Comparison of ENCODE assay signal across 19 cellular contexts in genomic region chr21:37273911-37274690, GRCh38. TPM values are rescaled to one million over a fixed set of nuclear protein-coding genes. Genes with fewer than 3 reads are reported as not detected.
DNase-seq lines count a peak whose midpoint lies in the region; ATAC-seq and TF ChIP-seq lines count a peak whose summit lies in the region.
"Had no signal": no experiment of that assay in that cellular context is flagged by ENCODE, and none has a peak within 500 bp of the region (broad histone marks: within the 10 kb centered on the region; RNA-seq: fewer than 3 reads in every experiment).

No MANE protein-coding gene starts in this region.

- POLR2A ChIA-PET in activated CD4-positive, alpha-beta memory T cell treated with anti-CD3 and anti-CD28 coated beads for 36 hours (lab: Charles Lee) = no interaction called here
- POLR2A ChIA-PET in activated CD4-positive, alpha-beta memory T cell treated with anti-CD3 and anti-CD28 coated beads, Interleukin-2, amount 10 ng/mL, durations not matched to agents 7 days and 5 days (lab: Charles Lee) = interaction anchor here (0.6 to 1.2 kb wide), 3 partner anchors 17 to 95 kb away, joined by 3 to 4 read pairs (median 3); no protein-coding TSS in a partner anchor

- H3K27me3 ChIP-seq in GM23248 (replicated peaks; ENCODE audit: insufficient read depth) (no peaks in the 10 kb centered on the region), neuronal stem cell (ENCODE audit: control insufficient read depth in 3 of 3, insufficient read depth in 3 of 3, low read depth in 1 of 3, low read length in 3 of 3) (peaks cover 0 to 3% (median 0%) of the 10 kb centered on the region in 3 experiments), heart left ventricle (no peaks in the 10 kb centered on the region)
- H3K27me3 ChIP-seq: left lung had no signal

- H3K36me3 Mint-ChIP-seq in activated CD4-positive, alpha-beta memory T cell treated with anti-CD3 and anti-CD28 coated beads for 36 hours = no peaks in the 10 kb centered on the region
- H3K36me3 Mint-ChIP-seq in activated CD4-positive, alpha-beta memory T cell treated with anti-CD3 and anti-CD28 coated beads, Interleukin-2, amount 10 ng/mL, durations not matched to agents 7 days and 5 days (ENCODE audit: low read depth) = no peaks in the 10 kb centered on the region
- H3K36me3 Mint-ChIP-seq: T-cell had no signal

- intact Hi-C loops in activated CD4-positive, alpha-beta memory T cell treated with anti-CD3 and anti-CD28 coated beads for 36 hours (cut with micrococcal nuclease) = no loop called here
- intact Hi-C loops in heart left ventricle (cut with DNase I) = loop anchor here in 1 of 10 donors (5.0 kb wide), 1 partner anchor 83 kb away; no protein-coding TSS in a partner anchor

- H3K23ac ChIP-seq in neuronal stem cell (ENCODE audit: low read depth, low read length, poor library complexity) = no peak overlapping the region

- H3K9me2 ChIP-seq in GM23248 (ENCODE audit: insufficient read depth) = no peaks in the 10 kb centered on the region

- peak; percentile 33 for DNase-seq in activated CD4-positive, alpha-beta memory T cell treated with anti-CD3 and anti-CD28 coated beads for 36 hours
- DNase-seq in activated CD4-positive, alpha-beta memory T cell treated with anti-CD3 and anti-CD28 coated beads, Interleukin-2, amount 10 ng/mL, durations not matched to agents 7 days and 5 days = no peak
- DNase-seq in GM23248 (no peak), MV-4-11 (lab: John Stamatoyannopoulos, UW) (peak; percentile 38), neuronal stem cell (ENCODE audit: low spot score) (no peak), NCI-H1436 treated with DMSO at 0.1 percent for 48 hours (lab: John Stamatoyannopoulos, UW) (no peak), heart left ventricle (no peak)
- DNase-seq: amygdala, endodermal cell, foreskin fibroblast, GDM1, HCEC 1CT, left lung, NCI-H2081 treated with DMSO at 0.1 percent for 48 hours, RPMI8226, T-cell had no signal

- no peaks in the 10 kb centered on the region for H3K27me3 Mint-ChIP-seq in activated CD4-positive, alpha-beta memory T cell treated with anti-CD3 and anti-CD28 coated beads for 36 hours
- peaks cover 5% of the 10 kb centered on the region for H3K27me3 Mint-ChIP-seq in activated CD4-positive, alpha-beta memory T cell treated with anti-CD3 and anti-CD28 coated beads, Interleukin-2, amount 10 ng/mL, durations not matched to agents 7 days and 5 days
- H3K27me3 Mint-ChIP-seq: T-cell had no signal

- H3K4me1 Mint-ChIP-seq in activated CD4-positive, alpha-beta memory T cell treated with anti-CD3 and anti-CD28 coated beads for 36 hours (ENCODE audit: low read depth) = peaks cover 6% of the 10 kb centered on the region
- H3K4me1 Mint-ChIP-seq in activated CD4-positive, alpha-beta memory T cell treated with anti-CD3 and anti-CD28 coated beads, Interleukin-2, amount 10 ng/mL, durations not matched to agents 7 days and 5 days = peaks cover 1% of the 10 kb centered on the region
- H3K4me1 Mint-ChIP-seq: endodermal cell had no signal

- no peak overlapping the region for H2BK120ac ChIP-seq in neuronal stem cell (ENCODE audit: low read depth, low read length)

- no peaks in the 10 kb centered on the region for H3K4me1 ChIP-seq in GM23248 (ENCODE audit: insufficient read depth)
- peaks cover 0 to 2% of the 10 kb centered on the region in 2 donors for H3K4me1 ChIP-seq in neuronal stem cell (ENCODE audit: control insufficient read depth in 2 of 2, insufficient read depth in 1 of 2, low read depth in 1 of 2, low read length in 2 of 2)
- H3K4me1 ChIP-seq in heart left ventricle = no peaks in the 10 kb centered on the region
- H3K4me1 ChIP-seq: left lung had no signal

- no peak overlapping the region for H3K4ac ChIP-seq in neuronal stem cell (ENCODE audit: low read length)

- H3K27ac ChIP-seq in GM23248 (no peak overlapping the region), neuronal stem cell (replicated peaks; ENCODE audit: low read length) (no peak overlapping the region), heart left ventricle (no peak overlapping the region)
- H3K27ac ChIP-seq: left lung, thoracic aorta had no signal

- no peak for TF ChIP-seq CTCF in heart left ventricle (IDR thresholded peaks at IDR 0.05)

- H3K79me1 ChIP-seq in neuronal stem cell (ENCODE audit: low read depth, low read length) = no peaks in the 10 kb centered on the region

- H4K91ac ChIP-seq in neuronal stem cell (ENCODE audit: low read depth, low read length, poor library complexity) = no peak overlapping the region

- no peak for TF ChIP-seq POLR2A in heart left ventricle (IDR thresholded peaks at IDR 0.05)

- H2BK15ac ChIP-seq in neuronal stem cell (ENCODE audit: low read length) = no peak overlapping the region

- no peak overlapping the region for H3K4me3 Mint-ChIP-seq in activated CD4-positive, alpha-beta memory T cell treated with anti-CD3 and anti-CD28 coated beads for 36 hours
- H3K4me3 Mint-ChIP-seq in activated CD4-positive, alpha-beta memory T cell treated with anti-CD3 and anti-CD28 coated beads, Interleukin-2, amount 10 ng/mL, durations not matched to agents 7 days and 5 days = no peak overlapping the region
- H3K4me3 Mint-ChIP-seq: endodermal cell, T-cell had no signal

- 39 to 43% methylated on average over 9 of the region's 9 CpGs for WGBS in GM23248 (ENCODE audit: low coverage in 1 of 2, low lambda C conversion rate in 2 of 2, missing lambda C conversion rate in 2 of 2), 2 experiments
- no CpG with 5 or more reads among the region's 9 CpGs for WGBS in neuronal stem cell (ENCODE audit: extremely low coverage in 2 of 2, insufficient read length in 2 of 2, insufficient replicate concordance in 1 of 2), 2 donors
- 48 to 53% (median 49%) methylated on average over 9 of the region's 9 CpGs for WGBS in heart left ventricle, 4 donors

- no peaks in the 10 kb centered on the region for H3K36me3 ChIP-seq in GM23248 (ENCODE audit: low read depth)
- no peaks in the 10 kb centered on the region for H3K36me3 ChIP-seq in neuronal stem cell (replicated peaks in 1 of 2; ENCODE audit: control insufficient read depth in 2 of 2, insufficient read depth in 2 of 2, low read length in 2 of 2)
- H3K36me3 ChIP-seq in heart left ventricle = no peaks in the 10 kb centered on the region
- H3K36me3 ChIP-seq: left lung, thoracic aorta had no signal

- H3K4me2 ChIP-seq in GM23248 (ENCODE audit: unreplicated experiment) (no peak overlapping the region), neuronal stem cell (ENCODE audit: insufficient read depth, low read length, poor library complexity, severe bottlenecking) (no peak overlapping the region)

- H3K79me2 ChIP-seq in GM23248 (ENCODE audit: insufficient read depth) = 0 out of 2 replicates have a peak, but pooled peaks cover 3% of the 10 kb centered on the region

- H3K18ac ChIP-seq in neuronal stem cell (ENCODE audit: low read length) = no peak overlapping the region

- no peak overlapping the region for H2BK5ac ChIP-seq in neuronal stem cell (ENCODE audit: low read length)

- no peak overlapping the region for H2AK5ac ChIP-seq in neuronal stem cell (ENCODE audit: low read depth, low read length)

- in situ Hi-C loops in GM23248 (cut with MboI) = no loop called here

- ATAC-seq in GM19452 (IDR thresholded peaks at IDR 0.05; ENCODE audit: unreplicated experiment) (no peak), heart left ventricle (no peak)
- ATAC-seq: left lung, T-cell had no signal

- no peaks in the 10 kb centered on the region for H3F3A ChIP-seq in GM23248 (ENCODE audit: insufficient read depth)

- H3K9me3 ChIP-seq in GM23248 (ENCODE audit: low read depth) = no peaks in the 10 kb centered on the region
- H3K9me3 ChIP-seq in neuronal stem cell (replicated peaks in 1 of 2; ENCODE audit: control insufficient read depth in 2 of 2, insufficient read depth in 1 of 2, low read depth in 1 of 2, low read length in 2 of 2) = no peaks in the 10 kb centered on the region
- H3K9me3 ChIP-seq in heart left ventricle = no peaks in the 10 kb centered on the region
- H3K9me3 ChIP-seq: left lung, thoracic aorta had no signal

- CTCF ChIA-PET in activated CD4-positive, alpha-beta memory T cell treated with anti-CD3 and anti-CD28 coated beads for 36 hours (lab: Charles Lee) = no interaction called here
- CTCF ChIA-PET in activated CD4-positive, alpha-beta memory T cell treated with anti-CD3 and anti-CD28 coated beads, Interleukin-2, amount 10 ng/mL, durations not matched to agents 7 days and 5 days (lab: Charles Lee) = no interaction called here

- H2AFZ ChIP-seq in GM23248 (peak overlapping the region; percentile 62), neuronal stem cell (ENCODE audit: low read length) (peak overlapping the region; percentile 81)

- no peak overlapping the region for H3K14ac ChIP-seq in neuronal stem cell (ENCODE audit: low read length)

- H4K8ac ChIP-seq in neuronal stem cell (ENCODE audit: low read depth, low read length) = no peak overlapping the region

- H3K9ac ChIP-seq in GM23248 (no peak overlapping the region), neuronal stem cell (ENCODE audit: low read depth, low read length, poor library complexity) (no peak overlapping the region)

- H3K9me3 Mint-ChIP-seq in activated CD4-positive, alpha-beta memory T cell treated with anti-CD3 and anti-CD28 coated beads for 36 hours = no peaks in the 10 kb centered on the region
- H3K9me3 Mint-ChIP-seq in activated CD4-positive, alpha-beta memory T cell treated with anti-CD3 and anti-CD28 coated beads, Interleukin-2, amount 10 ng/mL, durations not matched to agents 7 days and 5 days = no peaks in the 10 kb centered on the region
- H3K9me3 Mint-ChIP-seq: T-cell had no signal

- no peak overlapping the region for H3K4me3 ChIP-seq in GM23248
- H3K4me3 ChIP-seq in neuronal stem cell (ENCODE audit: low read length in 2 of 2) = no peak overlapping the region
- H3K4me3 ChIP-seq in heart left ventricle = no peak overlapping the region
- H3K4me3 ChIP-seq: left lung, thoracic aorta had no signal

- no peak overlapping the region for H3K27ac Mint-ChIP-seq in activated CD4-positive, alpha-beta memory T cell treated with anti-CD3 and anti-CD28 coated beads for 36 hours
- H3K27ac Mint-ChIP-seq in activated CD4-positive, alpha-beta memory T cell treated with anti-CD3 and anti-CD28 coated beads, Interleukin-2, amount 10 ng/mL, durations not matched to agents 7 days and 5 days = no peak overlapping the region
- H3K27ac Mint-ChIP-seq: endodermal cell, progenitor cell of endocrine pancreas, T-cell had no signal

- H4K20me1 ChIP-seq in GM23248 (ENCODE audit: insufficient read depth) = no peaks in the 10 kb centered on the region

- H2BK12ac ChIP-seq in neuronal stem cell (ENCODE audit: low read length) = no peak overlapping the region

RNA-seq across cellular contexts. Expression of gene VPS26C, which starts 7.0 kb away (rescaled TPM):
- 10 to 100 TPM; 50.3 to 57.2 TPM for total RNA-seq in activated CD4-positive, alpha-beta memory T cell treated with anti-CD3 and anti-CD28 coated beads for 36 hours
- 10 to 100 TPM; 70.7 to 73.1 TPM for total RNA-seq in activated CD4-positive, alpha-beta memory T cell treated with anti-CD3 and anti-CD28 coated beads, Interleukin-2, amount 10 ng/mL, durations not matched to agents 7 days and 5 days
- total RNA-seq in GM23248 (2014; rRNA removed; shearing (Covaris generic)) = 44.1 and 55.0 TPM in 2 replicates
- polyA plus RNA-seq in GM23248 (2016; fragmentation: Nextera tagmentation; extraction: Ambion mirVana) (37.3 and 42.3 TPM in 2 replicates), heart left ventricle (10 to 100 TPM; 18.1 to 56.7 TPM)
- 31.0 TPM for polyA plus RNA-seq in neuronal stem cell (2013, experiment 1 of 2)
- polyA plus RNA-seq in neuronal stem cell (2013, experiment 2 of 2) = 30.0 TPM
- 10 to 100 TPM; 42.1 to 88.6 (median 53.5) TPM for total RNA-seq in heart left ventricle

Comparison
In these comparisons a context has a peak if more than half of its experiments do, and no peak if none do; other contexts are left out.
1. DNase-seq: peak in activated CD4-positive, alpha-beta memory T cell treated with anti-CD3 and anti-CD28 coated beads for 36 hours (single experiment) and MV-4-11 (single experiment); none in activated CD4-positive, alpha-beta memory T cell treated with anti-CD3 and anti-CD28 coated beads, Interleukin-2, amount 10 ng/mL, durations not matched to agents 7 days and 5 days (single experiment), GM23248 (single experiment), neuronal stem cell (single experiment), NCI-H1436 treated with DMSO at 0.1 percent for 48 hours (single experiment) and heart left ventricle (0 of 5).